8 cellular contexts compared by ENCODE assay signal in the genomic region with DNA sequence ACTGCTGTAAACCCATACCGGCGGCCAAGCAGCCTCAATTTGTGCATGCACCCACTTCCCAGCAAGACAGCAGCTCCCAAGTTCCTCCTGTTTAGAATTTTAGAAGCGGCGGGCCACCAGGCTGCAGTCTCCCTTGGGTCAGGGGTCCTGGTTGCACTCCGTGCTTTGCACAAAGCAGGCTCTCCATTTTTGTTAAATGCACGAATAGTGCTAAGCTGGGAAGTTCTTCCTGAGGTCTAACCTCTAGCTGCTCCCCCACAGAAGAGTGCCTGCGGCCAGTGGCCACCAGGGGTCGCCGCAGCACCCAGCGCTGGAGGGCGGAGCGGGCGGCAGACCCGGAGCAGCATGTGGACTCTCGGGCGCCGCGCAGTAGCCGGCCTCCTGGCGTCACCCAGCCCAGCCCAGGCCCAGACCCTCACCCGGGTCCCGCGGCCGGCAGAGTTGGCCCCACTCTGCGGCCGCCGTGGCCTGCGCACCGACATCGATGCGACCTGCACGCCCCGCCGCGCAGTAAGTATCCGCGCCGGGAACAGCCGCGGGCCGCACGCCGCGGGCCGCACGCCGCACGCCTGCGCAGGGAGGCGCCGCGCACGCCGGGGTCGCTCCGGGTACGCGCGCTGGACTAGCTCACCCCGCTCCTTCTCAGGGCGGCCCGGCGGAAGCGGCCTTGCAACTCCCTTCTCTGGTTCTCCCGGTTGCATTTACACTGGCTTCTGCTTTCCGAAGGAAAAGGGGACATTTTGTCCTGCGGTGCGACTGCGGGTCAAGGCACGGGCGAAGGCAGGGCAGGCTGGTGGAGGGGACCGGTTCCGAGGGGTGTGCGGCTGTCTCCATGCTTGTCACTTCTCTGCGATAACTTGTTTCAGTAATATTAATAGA. TPM values are rescaled to one million over a fixed set of nuclear protein-coding genes. Genes with fewer than 3 reads are reported as not detected.
DNase-seq lines count a peak whose midpoint lies in the region; ATAC-seq and TF ChIP-seq lines count a peak whose summit lies in the region.

A gene (plus strand): TSS at position 315 of the 879 bp plus-strand sequence. CDS start 31 bp downstream, at position 346.

- H3K36me3 ChIP-seq in right lobe of liver, result no peaks in the 10 kb centered on the region

- WGBS in right lobe of liver (ENCODE audit: insufficient coverage, low coverage, low lambda C conversion rate, missing lambda C conversion rate), result 1% methylated on average over 37 of the region's 75 CpGs

- intact Hi-C loops in right lobe of liver (cut with DNase I), result no loop called here

- H3K27me3 ChIP-seq in right lobe of liver, result no peaks in the 10 kb centered on the region

- peaks cover 0 to 9% (median 2%) of the 10 kb centered on the region in 4 donors for H3K4me1 ChIP-seq in right lobe of liver

- peak; percentile 77 for TF ChIP-seq POLR2A in right lobe of liver (IDR thresholded peaks at IDR 0.05)

- DNase-seq in AG20443 (ENCODE audit: low spot score), result peak; percentile 96
- DNase-seq in NCI-H510A treated with DMSO at 0.1 percent for 48 hours (lab: John Stamatoyannopoulos, UW), result peak; percentile 72
- peak; percentile 74 to 76 for DNase-seq in activated CD4-positive, alpha-beta T cell treated with anti-CD3 and anti-CD28 coated beads, Interleukin-2, amount 50 U/mL, for 24 hours (ENCODE audit: low read depth in 1 of 2, low spot score in 1 of 2)
- DNase-seq in dermis blood vessel endothelial cell, result peak; percentile 91
- peak; percentile 87 to 90 (median 88) for DNase-seq in right lobe of liver
- peak; percentile 77 to 84 for DNase-seq in stimulated activated CD4-positive, alpha-beta T cell treated with anti-CD3 and anti-CD28 coated beads, Interleukin-4, amount 100 ng/mL, for 4 hours

- peak; percentile 94 for ATAC-seq in GM18907 (IDR thresholded peaks at IDR 0.05; ENCODE audit: unreplicated experiment)
- peak; percentile 89 for ATAC-seq in HG03139 (IDR thresholded peaks at IDR 0.05; ENCODE audit: unreplicated experiment)
- ATAC-seq in right lobe of liver, result peak; percentile 85 to 95 (median 93)

- no peaks in the 10 kb centered on the region for H3K9me3 ChIP-seq in right lobe of liver

- H3K27ac ChIP-seq in right lobe of liver, result peak within 1 kb of the TSS; percentile 77 to 89 (median 81)

- H3K4me3 ChIP-seq in right lobe of liver, result peak within 1 kb of the TSS; percentile 79 to 89 (median 79)

- peak in 3 of 4 donors; percentile 97 to 100 (median 99) for TF ChIP-seq CTCF in right lobe of liver (IDR thresholded peaks at IDR 0.05)

RNA-seq across cellular contexts. Expression of the gene that starts here (rescaled TPM):
- 2.9 and 3.9 TPM in 2 replicates for total RNA-seq in dermis blood vessel endothelial cell
- total RNA-seq in right lobe of liver, result 10 to 100 TPM; 12.5 to 30.4 (median 24.7) TPM

Comparison
In these comparisons a context has a peak if more than half of its experiments do, and no peak if none do; other contexts are left out.
1. Peak in every context shown above with its lines: DNase-seq, ATAC-seq, H3K4me3 ChIP-seq and H3K27ac ChIP-seq.